1 cellular context compared by ENCODE assay signal in genomic region chr20:57402206-57403125, GRCh38.
TF ChIP-seq lines count a peak whose summit lies in the region.

No MANE protein-coding gene starts in this region.

TF ChIP-seq in HepG2, 621 proteins besides CTCF, POLR2A, EP300 and RAD21:
- TF ChIP-seq RBFOX2 (IDR thresholded peaks at IDR 0.05; ENCODE audit: low read depth, low read length) (peak; percentile 60), AGO2 (optimal IDR thresholded peaks at IDR 0.05; ENCODE audit: low read depth, low read length) (peak; percentile 77), HNRNPL (IDR thresholded peaks at IDR 0.05; ENCODE audit: low read depth, low read length) (0 out of 2 replicates have a peak, but pooled peaks have one; percentile 33), ERF (CRISPR knock-in tag; IDR thresholded peaks at IDR 0.05) (no peak)
